15 cellular contexts compared by ENCODE assay signal in the genomic region with DNA sequence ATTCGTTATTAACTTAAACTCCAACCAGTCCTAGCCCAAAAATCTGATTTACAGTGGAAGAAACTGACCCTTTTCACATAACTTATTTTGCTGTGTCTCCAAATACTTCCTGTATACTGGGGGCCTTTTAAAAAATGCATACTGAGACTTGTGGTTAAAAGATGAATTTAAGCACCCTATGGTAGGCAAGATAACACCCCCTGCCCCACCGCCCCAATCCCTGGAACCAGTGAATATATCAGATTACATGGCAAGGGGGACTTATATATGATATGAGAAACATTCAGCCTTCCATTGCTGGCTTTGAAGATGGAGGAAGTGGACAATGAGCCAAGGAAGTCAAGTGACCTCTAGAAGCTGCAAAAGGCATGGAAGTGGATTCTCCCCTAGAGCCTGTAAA.
"Had no signal": no experiment of that assay in that cellular context is flagged by ENCODE, and none has a peak within 500 bp of the region (broad histone marks: within the 10 kb centered on the region; RNA-seq: fewer than 3 reads in every experiment).

No MANE protein-coding gene starts in this region.

- H2AFZ ChIP-seq: parathyroid adenoma had no signal

- H3K4me1 ChIP-seq: parathyroid adenoma had no signal

- FAIRE-seq: frontal cortex, TTC549 had no signal

- H3K4me3 ChIP-seq: thoracic aorta had no signal

- H3K9me3 Mint-ChIP-seq: activated CD4-positive, alpha-beta T cell treated with anti-CD3 and anti-CD28 coated beads, Interleukin-2, amount 10 ng/mL, durations not matched to agents 7 days and 5 days had no signal

- DNase-seq: activated CD4-positive, alpha-beta T cell treated with anti-CD3 and anti-CD28 coated beads, Interleukin-2, amount 10 ng/mL, durations not matched to agents 7 days and 5 days; activated gamma-delta T cell treated with Interleukin-2 at 50 U/mL for 16 hours; activated T-cell treated with anti-CD3 and anti-CD28 coated beads, Interleukin-2, amount 50 U/mL, for 48 hours; aorta; cerebellar nuclear complex; dermis blood vessel endothelial cell; head of caudate nucleus; mesendoderm; stimulated activated CD4-positive, alpha-beta T cell treated with anti-CD3 and anti-CD28 coated beads, Interleukin-12 subunit alpha, Interleukin-12 subunit beta, amount 100 ng/mL, for 4 hours; stimulated activated CD4-positive, alpha-beta T cell treated with anti-CD3 and anti-CD28 coated beads, Interleukin-2, amount 100 ng/mL, for 24 hours had no signal

- H3K27me3 Mint-ChIP-seq: activated CD4-positive, alpha-beta T cell treated with anti-CD3 and anti-CD28 coated beads, Interleukin-2, amount 10 ng/mL, durations not matched to agents 7 days and 5 days had no signal

- H3K36me3 ChIP-seq: thoracic aorta had no signal

- H3K9ac ChIP-seq: parathyroid adenoma had no signal

- H3K9me3 ChIP-seq: thoracic aorta had no signal

- H3K27ac ChIP-seq: parathyroid adenoma, thoracic aorta had no signal

- H3K4me3 Mint-ChIP-seq: activated CD4-positive, alpha-beta T cell treated with anti-CD3 and anti-CD28 coated beads, Interleukin-2, amount 10 ng/mL, durations not matched to agents 7 days and 5 days had no signal

- ATAC-seq: SK-N-SH treated with all-trans-retinoic acid at 6 μM for 48 hours had no signal
